ENCODE assay signal across 8 cellular contexts in the genomic region with DNA sequence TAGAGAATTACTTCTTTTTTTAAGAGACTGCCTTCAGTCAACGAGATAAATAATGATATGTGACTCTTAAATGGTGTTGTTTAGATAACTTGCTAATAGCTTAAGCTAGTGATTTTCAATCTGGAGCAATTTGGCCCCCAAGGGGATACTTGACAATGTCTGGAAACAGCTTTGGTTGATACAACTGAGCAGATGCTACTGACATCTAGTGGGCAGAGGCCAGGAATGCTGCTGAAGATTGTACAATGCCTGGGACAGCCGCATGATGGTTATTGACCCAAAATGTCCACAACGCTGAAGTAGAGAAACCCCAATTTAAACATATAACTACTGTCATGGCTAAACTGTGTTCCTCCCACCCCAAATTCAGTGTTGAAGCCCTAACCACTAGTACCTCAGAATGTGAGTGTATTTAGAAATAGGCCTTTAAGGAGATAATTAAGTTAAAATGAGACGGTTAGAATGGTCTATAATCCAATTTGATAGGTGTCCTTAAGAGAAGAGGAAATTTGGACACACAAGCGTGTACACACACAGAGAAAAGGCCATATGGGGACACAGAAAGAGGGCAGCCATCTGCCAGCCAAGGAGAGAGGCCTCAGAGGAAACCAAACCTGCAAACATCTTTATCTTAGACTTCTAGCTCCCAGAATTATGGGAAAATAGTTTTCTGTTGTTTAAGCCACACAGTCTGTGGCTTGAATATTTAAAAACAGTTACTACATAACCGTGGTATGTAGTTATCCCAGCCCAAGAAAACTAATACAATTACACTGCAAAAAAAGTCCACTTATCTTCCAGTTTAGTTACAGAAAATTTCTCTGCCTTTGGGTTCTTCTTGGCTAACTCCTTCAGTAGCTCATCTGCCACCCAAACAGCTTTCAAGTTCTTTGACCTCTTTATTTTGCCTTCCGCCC. TPM values are rescaled to one million over a fixed set of nuclear protein-coding genes. Genes with fewer than 3 reads are reported as not detected.
DNase-seq lines count a peak whose midpoint lies in the region; ATAC-seq, FAIRE-seq and TF ChIP-seq lines count a peak whose summit lies in the region.

No MANE protein-coding gene starts in this region.

- no peak overlapping the region for H2BK20ac ChIP-seq in H1 (ENCODE audit: low read length)

- H3K27ac ChIP-seq in H1 (ENCODE audit: low read depth, low read length), result no peak overlapping the region

- no peak overlapping the region for H3K18ac ChIP-seq in H1 (ENCODE audit: extremely low read depth, low read length)

- POLR2A ChIA-PET in H1 (lab: Charles Lee; ENCODE audit: partially characterized antibody), result no interaction called here

- no peak overlapping the region for H3K4me2 ChIP-seq in H1 (ENCODE audit: insufficient read depth in 1 of 2, low read depth in 2 of 2, low read length in 2 of 2)

- no peak for TF ChIP-seq EP300 in H1 (IDR thresholded peaks at IDR 0.05; ENCODE audit: borderline replicate concordance in 1 of 2, low read depth in 2 of 2, low read length in 2 of 2)

- TF ChIP-seq CTCF in H1 (IDR thresholded peaks at IDR 0.05; ENCODE audit: control extremely low read depth in 1 of 3, insufficient read depth in 1 of 3, low read depth in 1 of 3, low read length in 3 of 3), result peak; percentile 55 to 83 (median 80)

- no peak overlapping the region for H4K91ac ChIP-seq in H1 (replicated peaks; ENCODE audit: insufficient read length, low read length)

- H3K9me3 ChIP-seq in H1 (ENCODE audit: insufficient read depth in 2 of 2, low read depth in 1 of 2, low read length in 1 of 2), result no peaks in the 10 kb centered on the region

- no peak overlapping the region for H3K23ac ChIP-seq in H1 (ENCODE audit: insufficient read length)

- H2BK120ac ChIP-seq in H1 (replicated peaks; ENCODE audit: low read depth, low read length), result no peak overlapping the region

- TF ChIP-seq RAD21 in H1 (IDR thresholded peaks at IDR 0.05 in 1 of 2, conservative IDR thresholded peaks at IDR 0.05 in 1 of 2; ENCODE audit: low read depth in 2 of 2, low read length in 2 of 2), result peak; percentile 78 to 88

- peak; percentile 93 for FAIRE-seq in H1 (lab: Jason Lieb, UNC)

- no peak overlapping the region for H3K4ac ChIP-seq in H1 (replicated peaks; ENCODE audit: insufficient read length, low read depth, low read length)

- no peaks in the 10 kb centered on the region for H3K27me3 ChIP-seq in H1 (replicated peaks in 1 of 4; ENCODE audit: control insufficient read depth in 3 of 4, extremely low read depth in 1 of 4, insufficient read depth in 3 of 4, low read length in 3 of 4)

- 69 to 100% methylated on average over 1 to 7 of the region's 7 CpGs for WGBS in H1 (ENCODE audit: extremely low coverage in 1 of 2, insufficient coverage in 1 of 2, insufficient read length in 1 of 2, insufficient replicate concordance in 2 of 2, low coverage in 1 of 2, low lambda C conversion rate in 2 of 2, missing lambda C conversion rate in 1 of 2), 2 experiments

- no peak overlapping the region for H4K5ac ChIP-seq in H1 (ENCODE audit: insufficient read length, low read depth, low read length)

- H2BK15ac ChIP-seq in H1 (ENCODE audit: low read length), result no peak overlapping the region

- no peak overlapping the region for H3K56ac ChIP-seq in H1 (replicated peaks; ENCODE audit: insufficient read length, low read depth, low read length)

- no peaks in the 10 kb centered on the region for H3K4me1 ChIP-seq in H1 (replicated peaks in 1 of 4; ENCODE audit: control insufficient read depth in 3 of 4, insufficient read depth in 4 of 4, low read length in 3 of 4)

- CTCF ChIA-PET in H1 (lab: Charles Lee; ENCODE audit: partially characterized antibody), result interaction anchor here (0.5 to 11.7 kb wide), 23 partner anchors 8 to 400 kb away, joined by 3 to 310 read pairs (median 4); partner anchors contain the start of genes DOP1A, PGM3, PRSS35 and RWDD2A

- DNase-seq in DMS 273 treated with DMSO at 0.1 percent for 48 hours (lab: John Stamatoyannopoulos, UW) (peak; percentile 64), NCI-H526 (lab: John Stamatoyannopoulos, UW) (peak; percentile 60 to 82), H1 (ENCODE audit: low read depth in 1 of 2, low spot score in 2 of 2) (no peak), middle frontal gyrus (ENCODE audit: extremely low spot score, low spot score) (peak; percentile 66), stromal cell of bone marrow (ENCODE audit: low read depth) (peak; percentile 75)
- peak; percentile 49 to 59 for DNase-seq in activated CD4-positive, alpha-beta T cell treated with anti-CD3 and anti-CD28 coated beads, Interleukin-2, amount 50 U/mL, for 48 hours

- H3K23me2 ChIP-seq in H1 (ENCODE audit: low read depth, low read length), result no peaks in the 10 kb centered on the region

- ATAC-seq in GM19455 (IDR thresholded peaks at IDR 0.05; ENCODE audit: unreplicated experiment) (peak; percentile 100), HG03460 (IDR thresholded peaks at IDR 0.05; ENCODE audit: unreplicated experiment) (peak; percentile 100)

- H2AFZ ChIP-seq in H1 (ENCODE audit: low read length), result no peak overlapping the region

- TF ChIP-seq POLR2A in H1 (IDR thresholded peaks at IDR 0.05; ENCODE audit: control extremely low read depth in 1 of 2, low read depth in 2 of 2, low read length in 2 of 2), result no peak

- no peaks in the 10 kb centered on the region for H3K79me2 ChIP-seq in H1 (ENCODE audit: control insufficient read depth in 1 of 2, insufficient read depth in 2 of 2, low read length in 2 of 2)

- no peak overlapping the region for H4K8ac ChIP-seq in H1 (ENCODE audit: extremely low read depth, insufficient read depth, low read length)

- H3K14ac ChIP-seq in H1 (ENCODE audit: insufficient read length), result no peak overlapping the region

- H4K20me1 ChIP-seq in H1 (replicated peaks in 1 of 2; ENCODE audit: control insufficient read depth in 1 of 2, insufficient read depth in 2 of 2, low read length in 2 of 2), result no peaks in the 10 kb centered on the region

- no peak overlapping the region for H2BK12ac ChIP-seq in H1 (ENCODE audit: low read depth, low read length)

- no peak overlapping the region for H2BK5ac ChIP-seq in H1 (ENCODE audit: low read depth, low read length)

- H3K9ac ChIP-seq in H1 (replicated peaks in 1 of 4; ENCODE audit: extremely low read depth in 1 of 4, low read depth in 3 of 4, low read length in 3 of 4), result no peak overlapping the region

- no peaks in the 10 kb centered on the region for H3K36me3 ChIP-seq in H1 (ENCODE audit: control insufficient read depth in 2 of 4, insufficient read depth in 4 of 4, low read length in 3 of 4)

- no peak overlapping the region for H3K4me3 ChIP-seq in H1 (ENCODE audit: extremely low read depth in 1 of 4, insufficient read depth in 2 of 4, low read depth in 3 of 4, low read length in 4 of 4)

- no peak overlapping the region for H2AK5ac ChIP-seq in H1 (ENCODE audit: low read depth, low read length)

- H3K79me1 ChIP-seq in H1 (ENCODE audit: low read depth, low read length), result no peaks in the 10 kb centered on the region

TF ChIP-seq in H1, 55 proteins besides CTCF, POLR2A, EP300 and RAD21:
- TF ChIP-seq TEAD4 (IDR thresholded peaks at IDR 0.05; ENCODE audit: low read depth, low read length) (peak; percentile 69), POU5F1 (IDR thresholded peaks at IDR 0.05; ENCODE audit: low read depth, low read length) (no peak)

RNA-seq across cellular contexts. Expression of gene RWDD2A, which starts 22.2 kb away (rescaled TPM):
- 3.3 and 3.6 TPM in 2 replicates for total RNA-seq in H1 (2021; fragmentation: NEBNext Ultra II Directional; extraction: Animal tissue kit (Norgen Biotek cat#: 25700))
- polyA plus RNA-seq in H1 (2011; rRNA removed), result 1.5 and 2.1 TPM in 2 replicates
- polyA plus RNA-seq in H1 (2011; cell fraction: cytosol; rRNA removed), result 3.0 TPM
- polyA plus RNA-seq in H1 (2011; cell fraction: nucleus; rRNA removed), result 1.7 TPM
- 2.6 to 3.6 TPM (median 3.2 TPM) in 4 replicates for polyA plus RNA-seq in H1 (2012, experiment 1 of 2)
- polyA plus RNA-seq in H1 (2012, experiment 2 of 2), result 0.34 TPM
- 3.0 TPM for polyA plus RNA-seq in H1 (2013, experiment 1 of 2)
- 2.8 TPM for polyA plus RNA-seq in H1 (2013, experiment 2 of 2)
- polyA minus RNA-seq in H1 (2011; rRNA and poly(A)+ RNA removed), result 4.1 and 4.6 TPM in 2 replicates
- polyA minus RNA-seq in H1 (2011; cell fraction: cytosol; rRNA and poly(A)+ RNA removed), result 1.6 TPM
- polyA minus RNA-seq in H1 (2011; cell fraction: nucleus; rRNA and poly(A)+ RNA removed), result 4.5 TPM

RNA-seq across cellular contexts. Expression of gene PGM3, which starts 22.3 kb away (rescaled TPM):
- 55.2 and 60.5 TPM in 2 replicates for total RNA-seq in H1 (2021; fragmentation: NEBNext Ultra II Directional; extraction: Animal tissue kit (Norgen Biotek cat#: 25700))
- 6.5 and 14.5 TPM in 2 replicates for polyA plus RNA-seq in H1 (2011; rRNA removed)
- 18.2 TPM for polyA plus RNA-seq in H1 (2011; cell fraction: cytosol; rRNA removed)
- polyA plus RNA-seq in H1 (2011; cell fraction: nucleus; rRNA removed), result 20.7 TPM
- polyA plus RNA-seq in H1 (2012, experiment 1 of 2), result 42.1 to 73.9 TPM (median 44.2 TPM) in 4 replicates
- polyA plus RNA-seq in H1 (2012, experiment 2 of 2), result 3.9 TPM
- 24.3 TPM for polyA plus RNA-seq in H1 (2013, experiment 1 of 2)
- polyA plus RNA-seq in H1 (2013, experiment 2 of 2), result 21.1 TPM
- 114 and 137 TPM in 2 replicates for polyA minus RNA-seq in H1 (2011; rRNA and poly(A)+ RNA removed)
- 33.1 TPM for polyA minus RNA-seq in H1 (2011; cell fraction: cytosol; rRNA and poly(A)+ RNA removed)
- polyA minus RNA-seq in H1 (2011; cell fraction: nucleus; rRNA and poly(A)+ RNA removed), result 85.6 TPM

Comparison
In these comparisons a context has a peak if more than half of its experiments do, and no peak if none do; other contexts are left out.
1. DNase-seq: peak in DMS 273 treated with DMSO at 0.1 percent for 48 hours (single experiment), NCI-H526 (2 of 2), activated CD4-positive, alpha-beta T cell treated with anti-CD3 and anti-CD28 coated beads, Interleukin-2, amount 50 U/mL, for 48 hours (2 of 2), middle frontal gyrus (single experiment) and stromal cell of bone marrow (single experiment); none in H1 (0 of 2).